1 cellular context compared by ENCODE assay signal in genomic region chr1:35557611-35558373, GRCh38.
TF ChIP-seq lines count a peak whose summit lies in the region.

A gene with protein sequence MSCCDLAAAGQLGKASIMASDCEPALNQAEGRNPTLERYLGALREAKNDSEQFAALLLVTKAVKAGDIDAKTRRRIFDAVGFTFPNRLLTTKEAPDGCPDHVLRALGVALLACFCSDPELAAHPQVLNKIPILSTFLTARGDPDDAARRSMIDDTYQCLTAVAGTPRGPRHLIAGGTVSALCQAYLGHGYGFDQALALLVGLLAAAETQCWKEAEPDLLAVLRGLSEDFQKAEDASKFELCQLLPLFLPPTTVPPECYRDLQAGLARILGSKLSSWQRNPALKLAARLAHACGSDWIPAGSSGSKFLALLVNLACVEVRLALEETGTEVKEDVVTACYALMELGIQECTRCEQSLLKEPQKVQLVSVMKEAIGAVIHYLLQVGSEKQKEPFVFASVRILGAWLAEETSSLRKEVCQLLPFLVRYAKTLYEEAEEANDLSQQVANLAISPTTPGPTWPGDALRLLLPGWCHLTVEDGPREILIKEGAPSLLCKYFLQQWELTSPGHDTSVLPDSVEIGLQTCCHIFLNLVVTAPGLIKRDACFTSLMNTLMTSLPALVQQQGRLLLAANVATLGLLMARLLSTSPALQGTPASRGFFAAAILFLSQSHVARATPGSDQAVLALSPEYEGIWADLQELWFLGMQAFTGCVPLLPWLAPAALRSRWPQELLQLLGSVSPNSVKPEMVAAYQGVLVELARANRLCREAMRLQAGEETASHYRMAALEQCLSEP (plus strand): TSS chr1:35557799. CDS start chr1:35558191, 392 bp downstream.

TF ChIP-seq in HepG2, 621 proteins besides CTCF, POLR2A, EP300 and RAD21 (continued from another document and continues in another):
- TF ChIP-seq SP2 (CRISPR knock-in tag; IDR thresholded peaks at IDR 0.05): peak; percentile 75
- TF ChIP-seq ZNF3 (CRISPR knock-in tag; IDR thresholded peaks at IDR 0.05): no peak
- TF ChIP-seq HMG20A (CRISPR knock-in tag; IDR thresholded peaks at IDR 0.05; ENCODE audit: borderline replicate concordance): no peak
- TF ChIP-seq ZNF776 (CRISPR knock-in tag; IDR thresholded peaks at IDR 0.05): peak; percentile 41
- no peak for TF ChIP-seq ARID2 (CRISPR knock-in tag; IDR thresholded peaks at IDR 0.05; ENCODE audit: borderline replicate concordance)
- no peak for TF ChIP-seq ZNF282 (IDR thresholded peaks at IDR 0.05; ENCODE audit: partially characterized antibody)
- TF ChIP-seq, protein P1, sequence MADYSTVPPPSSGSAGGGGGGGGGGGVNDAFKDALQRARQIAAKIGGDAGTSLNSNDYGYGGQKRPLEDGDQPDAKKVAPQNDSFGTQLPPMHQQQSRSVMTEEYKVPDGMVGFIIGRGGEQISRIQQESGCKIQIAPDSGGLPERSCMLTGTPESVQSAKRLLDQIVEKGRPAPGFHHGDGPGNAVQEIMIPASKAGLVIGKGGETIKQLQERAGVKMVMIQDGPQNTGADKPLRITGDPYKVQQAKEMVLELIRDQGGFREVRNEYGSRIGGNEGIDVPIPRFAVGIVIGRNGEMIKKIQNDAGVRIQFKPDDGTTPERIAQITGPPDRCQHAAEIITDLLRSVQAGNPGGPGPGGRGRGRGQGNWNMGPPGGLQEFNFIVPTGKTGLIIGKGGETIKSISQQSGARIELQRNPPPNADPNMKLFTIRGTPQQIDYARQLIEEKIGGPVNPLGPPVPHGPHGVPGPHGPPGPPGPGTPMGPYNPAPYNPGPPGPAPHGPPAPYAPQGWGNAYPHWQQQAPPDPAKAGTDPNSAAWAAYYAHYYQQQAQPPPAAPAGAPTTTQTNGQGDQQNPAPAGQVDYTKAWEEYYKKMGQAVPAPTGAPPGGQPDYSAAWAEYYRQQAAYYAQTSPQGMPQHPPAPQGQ (CRISPR knock-in tag; IDR thresholded peaks at IDR 0.05; ENCODE audit: borderline replicate concordance): no peak
- no peak for TF ChIP-seq CENPT (CRISPR knock-in tag; IDR thresholded peaks at IDR 0.05; ENCODE audit: low read depth)
- TF ChIP-seq, protein P2, sequence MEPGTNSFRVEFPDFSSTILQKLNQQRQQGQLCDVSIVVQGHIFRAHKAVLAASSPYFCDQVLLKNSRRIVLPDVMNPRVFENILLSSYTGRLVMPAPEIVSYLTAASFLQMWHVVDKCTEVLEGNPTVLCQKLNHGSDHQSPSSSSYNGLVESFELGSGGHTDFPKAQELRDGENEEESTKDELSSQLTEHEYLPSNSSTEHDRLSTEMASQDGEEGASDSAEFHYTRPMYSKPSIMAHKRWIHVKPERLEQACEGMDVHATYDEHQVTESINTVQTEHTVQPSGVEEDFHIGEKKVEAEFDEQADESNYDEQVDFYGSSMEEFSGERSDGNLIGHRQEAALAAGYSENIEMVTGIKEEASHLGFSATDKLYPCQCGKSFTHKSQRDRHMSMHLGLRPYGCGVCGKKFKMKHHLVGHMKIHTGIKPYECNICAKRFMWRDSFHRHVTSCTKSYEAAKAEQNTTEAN (CRISPR knock-in tag; conservative IDR thresholded peaks at IDR 0.05): no peak
- no peak; the same call in 1 of the 2 replicates for TF ChIP-seq U2AF2 (IDR thresholded peaks at IDR 0.05; ENCODE audit: low read depth, low read length)
- TF ChIP-seq, protein P3, sequence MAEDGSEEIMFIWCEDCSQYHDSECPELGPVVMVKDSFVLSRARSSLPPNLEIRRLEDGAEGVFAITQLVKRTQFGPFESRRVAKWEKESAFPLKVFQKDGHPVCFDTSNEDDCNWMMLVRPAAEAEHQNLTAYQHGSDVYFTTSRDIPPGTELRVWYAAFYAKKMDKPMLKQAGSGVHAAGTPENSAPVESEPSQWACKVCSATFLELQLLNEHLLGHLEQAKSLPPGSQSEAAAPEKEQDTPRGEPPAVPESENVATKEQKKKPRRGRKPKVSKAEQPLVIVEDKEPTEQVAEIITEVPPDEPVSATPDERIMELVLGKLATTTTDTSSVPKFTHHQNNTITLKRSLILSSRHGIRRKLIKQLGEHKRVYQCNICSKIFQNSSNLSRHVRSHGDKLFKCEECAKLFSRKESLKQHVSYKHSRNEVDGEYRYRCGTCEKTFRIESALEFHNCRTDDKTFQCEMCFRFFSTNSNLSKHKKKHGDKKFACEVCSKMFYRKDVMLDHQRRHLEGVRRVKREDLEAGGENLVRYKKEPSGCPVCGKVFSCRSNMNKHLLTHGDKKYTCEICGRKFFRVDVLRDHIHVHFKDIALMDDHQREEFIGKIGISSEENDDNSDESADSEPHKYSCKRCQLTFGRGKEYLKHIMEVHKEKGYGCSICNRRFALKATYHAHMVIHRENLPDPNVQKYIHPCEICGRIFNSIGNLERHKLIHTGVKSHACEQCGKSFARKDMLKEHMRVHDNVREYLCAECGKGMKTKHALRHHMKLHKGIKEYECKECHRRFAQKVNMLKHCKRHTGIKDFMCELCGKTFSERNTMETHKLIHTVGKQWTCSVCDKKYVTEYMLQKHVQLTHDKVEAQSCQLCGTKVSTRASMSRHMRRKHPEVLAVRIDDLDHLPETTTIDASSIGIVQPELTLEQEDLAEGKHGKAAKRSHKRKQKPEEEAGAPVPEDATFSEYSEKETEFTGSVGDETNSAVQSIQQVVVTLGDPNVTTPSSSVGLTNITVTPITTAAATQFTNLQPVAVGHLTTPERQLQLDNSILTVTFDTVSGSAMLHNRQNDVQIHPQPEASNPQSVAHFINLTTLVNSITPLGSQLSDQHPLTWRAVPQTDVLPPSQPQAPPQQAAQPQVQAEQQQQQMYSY (CRISPR knock-in tag; IDR thresholded peaks at IDR 0.05): no peak
- 0 out of 2 replicates have a peak, but pooled peaks have one; percentile 36 for TF ChIP-seq FLYWCH1 (CRISPR knock-in tag; IDR thresholded peaks at IDR 0.05)
- TF ChIP-seq ZFAT (CRISPR knock-in tag; conservative IDR thresholded peaks at IDR 0.05): no peak
- no peak for TF ChIP-seq THYN1 (CRISPR knock-in tag; IDR thresholded peaks at IDR 0.05; ENCODE audit: borderline replicate concordance, low read depth)
- TF ChIP-seq SUZ12 (IDR thresholded peaks at IDR 0.05; ENCODE audit: low read depth, low read length): no peak
- no peak for TF ChIP-seq ZNF34 (CRISPR knock-in tag; IDR thresholded peaks at IDR 0.05; ENCODE audit: borderline replicate concordance)
- peak; percentile 41; the same call in 1 of the 2 replicates for TF ChIP-seq E2F2 (CRISPR knock-in tag; IDR thresholded peaks at IDR 0.05; ENCODE audit: borderline replicate concordance)
- no peak for TF ChIP-seq NR2F1 (CRISPR knock-in tag; IDR thresholded peaks at IDR 0.05)
- no peak for TF ChIP-seq REXO4 (CRISPR knock-in tag; IDR thresholded peaks at IDR 0.05; ENCODE audit: borderline replicate concordance)
- no peak for TF ChIP-seq ZNF432 (CRISPR knock-in tag; IDR thresholded peaks at IDR 0.05; ENCODE audit: borderline replicate concordance)
- no peak; a peak in 2 of 4 replicates for TF ChIP-seq KLF16 (CRISPR knock-in tag; IDR thresholded peaks at IDR 0.05)
- TF ChIP-seq ZNF607 (CRISPR knock-in tag; IDR thresholded peaks at IDR 0.05; ENCODE audit: borderline replicate concordance): 0 out of 2 replicates have a peak, but pooled peaks have one; percentile 36
- peak; percentile 95; the same call in 1 of the 2 replicates for TF ChIP-seq PCBP1 (IDR thresholded peaks at IDR 0.05; ENCODE audit: borderline replicate concordance, low read depth, low read length)
- no peak for TF ChIP-seq TCF7 (IDR thresholded peaks at IDR 0.05; ENCODE audit: low read depth)
- TF ChIP-seq DPF2 (CRISPR knock-in tag; IDR thresholded peaks at IDR 0.05; ENCODE audit: borderline replicate concordance, low read depth): no peak
- peak; percentile 27; the same call in 1 of the 2 replicates for TF ChIP-seq GMEB2 (CRISPR knock-in tag; IDR thresholded peaks at IDR 0.05; ENCODE audit: low read depth)
- TF ChIP-seq ZFP90 (CRISPR knock-in tag; IDR thresholded peaks at IDR 0.05; ENCODE audit: borderline replicate concordance): no peak
- TF ChIP-seq, protein P4, sequence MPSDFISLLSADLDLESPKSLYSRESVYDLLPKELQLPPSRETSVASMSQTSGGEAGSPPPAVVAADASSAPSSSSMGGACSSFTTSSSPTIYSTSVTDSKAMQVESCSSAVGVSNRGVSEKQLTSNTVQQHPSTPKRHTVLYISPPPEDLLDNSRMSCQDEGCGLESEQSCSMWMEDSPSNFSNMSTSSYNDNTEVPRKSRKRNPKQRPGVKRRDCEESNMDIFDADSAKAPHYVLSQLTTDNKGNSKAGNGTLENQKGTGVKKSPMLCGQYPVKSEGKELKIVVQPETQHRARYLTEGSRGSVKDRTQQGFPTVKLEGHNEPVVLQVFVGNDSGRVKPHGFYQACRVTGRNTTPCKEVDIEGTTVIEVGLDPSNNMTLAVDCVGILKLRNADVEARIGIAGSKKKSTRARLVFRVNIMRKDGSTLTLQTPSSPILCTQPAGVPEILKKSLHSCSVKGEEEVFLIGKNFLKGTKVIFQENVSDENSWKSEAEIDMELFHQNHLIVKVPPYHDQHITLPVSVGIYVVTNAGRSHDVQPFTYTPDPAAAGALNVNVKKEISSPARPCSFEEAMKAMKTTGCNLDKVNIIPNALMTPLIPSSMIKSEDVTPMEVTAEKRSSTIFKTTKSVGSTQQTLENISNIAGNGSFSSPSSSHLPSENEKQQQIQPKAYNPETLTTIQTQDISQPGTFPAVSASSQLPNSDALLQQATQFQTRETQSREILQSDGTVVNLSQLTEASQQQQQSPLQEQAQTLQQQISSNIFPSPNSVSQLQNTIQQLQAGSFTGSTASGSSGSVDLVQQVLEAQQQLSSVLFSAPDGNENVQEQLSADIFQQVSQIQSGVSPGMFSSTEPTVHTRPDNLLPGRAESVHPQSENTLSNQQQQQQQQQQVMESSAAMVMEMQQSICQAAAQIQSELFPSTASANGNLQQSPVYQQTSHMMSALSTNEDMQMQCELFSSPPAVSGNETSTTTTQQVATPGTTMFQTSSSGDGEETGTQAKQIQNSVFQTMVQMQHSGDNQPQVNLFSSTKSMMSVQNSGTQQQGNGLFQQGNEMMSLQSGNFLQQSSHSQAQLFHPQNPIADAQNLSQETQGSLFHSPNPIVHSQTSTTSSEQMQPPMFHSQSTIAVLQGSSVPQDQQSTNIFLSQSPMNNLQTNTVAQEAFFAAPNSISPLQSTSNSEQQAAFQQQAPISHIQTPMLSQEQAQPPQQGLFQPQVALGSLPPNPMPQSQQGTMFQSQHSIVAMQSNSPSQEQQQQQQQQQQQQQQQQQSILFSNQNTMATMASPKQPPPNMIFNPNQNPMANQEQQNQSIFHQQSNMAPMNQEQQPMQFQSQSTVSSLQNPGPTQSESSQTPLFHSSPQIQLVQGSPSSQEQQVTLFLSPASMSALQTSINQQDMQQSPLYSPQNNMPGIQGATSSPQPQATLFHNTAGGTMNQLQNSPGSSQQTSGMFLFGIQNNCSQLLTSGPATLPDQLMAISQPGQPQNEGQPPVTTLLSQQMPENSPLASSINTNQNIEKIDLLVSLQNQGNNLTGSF (CRISPR knock-in tag; IDR thresholded peaks at IDR 0.05): no peak; the same call in 1 of the 2 replicates
- peak; percentile 97 for TF ChIP-seq MAZ (IDR thresholded peaks at IDR 0.05; ENCODE audit: borderline replicate concordance, low read depth, low read length)
- TF ChIP-seq MAZ (CRISPR knock-in tag; IDR thresholded peaks at IDR 0.05; ENCODE audit: low read depth): peak; percentile 99
- TF ChIP-seq SP140L (CRISPR knock-in tag; IDR thresholded peaks at IDR 0.05; ENCODE audit: borderline replicate concordance): no peak
- no peak for TF ChIP-seq ZNF180 (CRISPR knock-in tag; IDR thresholded peaks at IDR 0.05; ENCODE audit: borderline replicate concordance, low read depth)
- TF ChIP-seq REPIN1 (CRISPR knock-in tag; IDR thresholded peaks at IDR 0.05; ENCODE audit: borderline replicate concordance, low read depth): peak; percentile 54; the same call in 1 of the 2 replicates
- TF ChIP-seq THAP7 (CRISPR knock-in tag; IDR thresholded peaks at IDR 0.05): no peak
- no peak for TF ChIP-seq ZNF333 (CRISPR knock-in tag; IDR thresholded peaks at IDR 0.05; ENCODE audit: borderline replicate concordance)
